Comparison of ENCODE assay signal across 9 cellular contexts in the genomic region with DNA sequence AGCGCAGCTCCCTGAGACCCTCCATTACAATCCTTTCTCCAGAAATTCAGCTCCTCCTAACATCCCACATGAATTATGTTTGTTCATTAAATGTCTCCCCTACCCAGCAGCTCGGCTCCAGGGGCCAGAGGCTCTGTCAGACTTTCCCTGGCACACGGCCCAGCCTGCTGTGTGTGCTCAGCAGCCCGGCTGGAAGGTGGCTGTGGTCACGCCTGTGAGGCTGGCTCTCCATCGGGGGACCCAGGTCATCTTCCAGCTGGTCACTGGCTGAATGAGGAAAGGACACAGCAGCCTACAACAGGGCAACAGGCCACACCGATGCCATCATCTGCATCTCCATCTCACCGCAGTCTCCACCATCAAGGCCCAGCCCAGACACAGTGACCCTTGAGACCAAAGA.
A peak's percentile ranks its signal among the peaks of the same experiment; 100 is the strongest.
DNase-seq lines count a peak whose midpoint lies in the region; ATAC-seq and TF ChIP-seq lines count a peak whose summit lies in the region.
"Had no signal": no experiment of that assay in that cellular context is flagged by ENCODE, and none has a peak within 500 bp of the region (broad histone marks: within the 10 kb centered on the region; RNA-seq: fewer than 3 reads in every experiment).

No MANE protein-coding gene starts in this region.

- H3K36me3 ChIP-seq in endodermal cell (ENCODE audit: control insufficient read depth, insufficient read depth, low read length) (no peaks in the 10 kb centered on the region), osteoblast (ENCODE audit: insufficient read depth, low read length) (no peaks in the 10 kb centered on the region)

- no peak overlapping the region for H2AFZ ChIP-seq in osteoblast (ENCODE audit: low read length)

- TF ChIP-seq CTCF in CD14-positive monocyte (IDR thresholded peaks at IDR 0.05) (no peak), endodermal cell (conservative IDR thresholded peaks at IDR 0.05) (no peak), osteoblast (IDR thresholded peaks at IDR 0.05; ENCODE audit: extremely low read depth, low read depth, low read length) (no peak)

- H3K4me3 ChIP-seq in endodermal cell (ENCODE audit: low read length) (no peak overlapping the region), osteoblast (ENCODE audit: insufficient read depth, low read length) (no peak overlapping the region)

- H3K36me3 Mint-ChIP-seq in CD14-positive monocyte (peaks cover 27 to 47% of the 10 kb centered on the region in 2 donors), endodermal cell (ENCODE audit: low read depth) (peaks cover 15% of the 10 kb centered on the region)
- H3K36me3 Mint-ChIP-seq in activated naive CD8-positive, alpha-beta T cell treated with anti-CD3 and anti-CD28 coated beads, Interleukin-2, amount 50 U/mL, for 24 hours (ENCODE audit: low read depth): peaks cover 4% of the 10 kb centered on the region

- H3K4me1 ChIP-seq in endodermal cell (ENCODE audit: control insufficient read depth, insufficient read depth, low read length): no peaks in the 10 kb centered on the region
- no peaks in the 10 kb centered on the region for H3K4me1 ChIP-seq in osteoblast (ENCODE audit: insufficient read depth, low read length)

- H3K4me1 Mint-ChIP-seq in CD14-positive monocyte: peaks cover 5% of the 10 kb centered on the region
- H3K4me1 Mint-ChIP-seq in endodermal cell: no peaks in the 10 kb centered on the region
- H3K4me1 Mint-ChIP-seq in activated naive CD8-positive, alpha-beta T cell treated with anti-CD3 and anti-CD28 coated beads, Interleukin-2, amount 50 U/mL, for 24 hours: no peaks in the 10 kb centered on the region

- H4K20me1 ChIP-seq in osteoblast (ENCODE audit: insufficient read depth, low read length): no peaks in the 10 kb centered on the region

- ATAC-seq in activated naive CD8-positive, alpha-beta T cell treated with anti-CD3 and anti-CD28 coated beads, Interleukin-2, amount 50 U/mL, for 24 hours: no peak

- peaks cover 0 to 5% (median 0%) of the 10 kb centered on the region in 7 donors for H3K9me3 Mint-ChIP-seq in CD14-positive monocyte
- no peaks in the 10 kb centered on the region for H3K9me3 Mint-ChIP-seq in endodermal cell
- no peaks in the 10 kb centered on the region for H3K9me3 Mint-ChIP-seq in activated naive CD8-positive, alpha-beta T cell treated with anti-CD3 and anti-CD28 coated beads, Interleukin-2, amount 50 U/mL, for 24 hours

- WGBS in endodermal cell (ENCODE audit: insufficient coverage in 1 of 2, insufficient read length in 1 of 2), 2 experiments: 93 to 97% methylated on average over 5 to 8 of the region's 8 CpGs

- no peak overlapping the region for H3K9ac ChIP-seq in endodermal cell (ENCODE audit: extremely low read depth, low read length, poor library complexity, severe bottlenecking)

- H3K9me3 ChIP-seq in endodermal cell (ENCODE audit: control insufficient read depth, low read length) (no peaks in the 10 kb centered on the region), osteoblast (ENCODE audit: low read depth, low read length) (no peaks in the 10 kb centered on the region)

- intact Hi-C loops in CD14-positive monocyte (cut with micrococcal nuclease): loop anchor here in 1 of 2 donors (10.0 kb wide), 1 partner anchor 68 kb away; no protein-coding TSS in a partner anchor

- peak overlapping the region in 3 of 7 donors; percentile 21 to 54 (median 39) for H3K27ac Mint-ChIP-seq in CD14-positive monocyte
- peak overlapping the region; percentile 20 for H3K27ac Mint-ChIP-seq in endodermal cell
- no peak overlapping the region for H3K27ac Mint-ChIP-seq in activated naive CD8-positive, alpha-beta T cell treated with anti-CD3 and anti-CD28 coated beads, Interleukin-2, amount 50 U/mL, for 24 hours

- H3K4me3 Mint-ChIP-seq in CD14-positive monocyte: no peak overlapping the region
- no peak overlapping the region for H3K4me3 Mint-ChIP-seq in endodermal cell
- H3K4me3 Mint-ChIP-seq in activated naive CD8-positive, alpha-beta T cell treated with anti-CD3 and anti-CD28 coated beads, Interleukin-2, amount 50 U/mL, for 24 hours: no peak overlapping the region

- H3K27me3 ChIP-seq in endodermal cell (ENCODE audit: control insufficient read depth, insufficient read depth, low read length, poor library complexity, severe bottlenecking) (no peaks in the 10 kb centered on the region), osteoblast (ENCODE audit: insufficient read depth, low read length) (no peaks in the 10 kb centered on the region)

- DNase-seq in CD14-positive monocyte (ENCODE audit: low spot score) (peak; percentile 21), NCI-H1694 (lab: John Stamatoyannopoulos, UW) (peak; percentile 65), endodermal cell (no peak), osteoblast (ENCODE audit: insufficient read length, low spot score, missing footprints) (peak; percentile 94), T-helper 2 cell (no peak), activated T-cell treated with anti-CD3 and anti-CD28 coated beads for 4 hours (no peak)
- DNase-seq in activated naive CD8-positive, alpha-beta T cell treated with anti-CD3 and anti-CD28 coated beads, Interleukin-2, amount 50 U/mL, for 24 hours: no peak
- DNase-seq in activated CD8-positive, alpha-beta memory T cell treated with anti-CD3 and anti-CD28 coated beads for 24 hours: no peak
- DNase-seq: Kasumi-1 had no signal

- H3K4me2 ChIP-seq in osteoblast (ENCODE audit: insufficient read depth, low read length): no peak overlapping the region

- H3K27ac ChIP-seq in endodermal cell (ENCODE audit: low read depth, low read length) (no peak overlapping the region), osteoblast (ENCODE audit: low read depth, low read length) (no peak overlapping the region)

- H3K79me2 ChIP-seq in osteoblast (ENCODE audit: insufficient read depth, low read length): no peaks in the 10 kb centered on the region

- H3K27me3 Mint-ChIP-seq in CD14-positive monocyte (ENCODE audit: low read depth in 3 of 3) (no peaks in the 10 kb centered on the region), endodermal cell (ENCODE audit: insufficient read depth) (no peaks in the 10 kb centered on the region)
- no peaks in the 10 kb centered on the region for H3K27me3 Mint-ChIP-seq in activated naive CD8-positive, alpha-beta T cell treated with anti-CD3 and anti-CD28 coated beads, Interleukin-2, amount 50 U/mL, for 24 hours

Comparison
In these comparisons a context has a peak if more than half of its experiments do, and no peak if none do; other contexts are left out.
1. DNase-seq: peak in CD14-positive monocyte (single experiment), NCI-H1694 (single experiment) and osteoblast (single experiment); none in endodermal cell (single experiment), T-helper 2 cell (0 of 5), activated T-cell treated with anti-CD3 and anti-CD28 coated beads for 4 hours (single experiment), activated naive CD8-positive, alpha-beta T cell treated with anti-CD3 and anti-CD28 coated beads, Interleukin-2, amount 50 U/mL, for 24 hours (single experiment) and activated CD8-positive, alpha-beta memory T cell treated with anti-CD3 and anti-CD28 coated beads for 24 hours (single experiment).